Comparison of ENCODE assay signal across 8 cellular contexts in genomic region chr4:139084425-139085093, GRCh38.
DNase-seq lines count a peak whose midpoint lies in the region; ATAC-seq, FAIRE-seq and TF ChIP-seq lines count a peak whose summit lies in the region.

No MANE protein-coding gene starts in this region.

- peak overlapping the region; percentile 100 for H3K4me2 ChIP-seq in endothelial cell of umbilical vein (ENCODE audit: insufficient read depth, low read length)
- peak overlapping the region; percentile 90 for H3K4me2 ChIP-seq in neural progenitor cell

- H3K9ac ChIP-seq in endothelial cell of umbilical vein (replicated peaks; ENCODE audit: extremely low read depth, insufficient read depth, low read length) (peak overlapping the region; percentile 97), neural progenitor cell (peak overlapping the region; percentile 45)

- H3K9me3 ChIP-seq in Peyer's patch (no peaks in the 10 kb centered on the region), endothelial cell of umbilical vein (replicated peaks; ENCODE audit: control insufficient read depth, insufficient read depth, low read length) (no peaks in the 10 kb centered on the region), neural progenitor cell (ENCODE audit: low read depth) (no peaks in the 10 kb centered on the region)

- H3K36me3 ChIP-seq in Peyer's patch (no peaks in the 10 kb centered on the region), endothelial cell of umbilical vein (ENCODE audit: control insufficient read depth in 2 of 2, extremely low read depth in 1 of 2, insufficient read depth in 2 of 2, low read length in 2 of 2) (no peaks in the 10 kb centered on the region), neural progenitor cell (peaks cover 4% of the 10 kb centered on the region)

- CTCF ChIA-PET in activated CD4-positive, alpha-beta T cell treated with anti-CD3 and anti-CD28 coated beads for 36 hours (lab: Charles Lee), result interaction anchor here (1.0 to 1.2 kb wide), 3 partner anchors 35 to 57 kb away, joined by 3 to 7 read pairs (median 4); no protein-coding TSS in a partner anchor
- CTCF ChIA-PET in endothelial cell of umbilical vein (lab: Charles Lee), result interaction anchor here (0.9 to 5.7 kb wide), 3 partner anchors 15 to 217 kb away, joined by 3 to 66 read pairs (median 4); partner anchors contain the start of gene NAA15

- peak overlapping the region; percentile 95 to 98 (median 96) for H3K27ac ChIP-seq in Peyer's patch
- peak overlapping the region; percentile 54 for H3K27ac ChIP-seq in endothelial cell of umbilical vein (ENCODE audit: insufficient read depth, low read depth, low read length)
- peak overlapping the region; percentile 79 for H3K27ac ChIP-seq in neural progenitor cell

- H3K27ac Mint-ChIP-seq in activated CD4-positive, alpha-beta T cell treated with anti-CD3 and anti-CD28 coated beads for 36 hours, result peak overlapping the region; percentile 94
- peak overlapping the region; percentile 96 for H3K27ac Mint-ChIP-seq in neural progenitor cell

- H4K20me1 ChIP-seq in endothelial cell of umbilical vein (replicated peaks; ENCODE audit: control insufficient read depth, extremely low read depth, insufficient read depth, low read length) (no peaks in the 10 kb centered on the region), neural progenitor cell (ENCODE audit: low read depth) (peaks cover 15% of the 10 kb centered on the region)

- dilution Hi-C loops in endothelial cell of umbilical vein (cut with MboI; ENCODE audit: extremely low pct_ligation_motif_present, low sequenced_read_pairs), result no loop called here

- H3K4me1 ChIP-seq in Peyer's patch (peaks cover 0 to 13% (median 5%) of the 10 kb centered on the region in 4 donors), endothelial cell of umbilical vein (ENCODE audit: control insufficient read depth, extremely low read depth, insufficient read depth, low read length) (peaks cover 19% of the 10 kb centered on the region), neural progenitor cell (peaks cover 23% of the 10 kb centered on the region)

- no peaks in the 10 kb centered on the region for H3K27me3 Mint-ChIP-seq in activated CD4-positive, alpha-beta T cell treated with anti-CD3 and anti-CD28 coated beads for 36 hours
- peaks cover 6% of the 10 kb centered on the region for H3K27me3 Mint-ChIP-seq in neural progenitor cell (ENCODE audit: insufficient read depth, low read depth)

- H3K27me3 ChIP-seq in Peyer's patch (no peaks in the 10 kb centered on the region), endothelial cell of umbilical vein (ENCODE audit: control insufficient read depth in 2 of 2, insufficient read depth in 2 of 2, low read length in 2 of 2) (no peaks in the 10 kb centered on the region), neural progenitor cell (no peaks in the 10 kb centered on the region)

- no peak for ATAC-seq in activated CD4-positive, alpha-beta T cell treated with anti-CD3 and anti-CD28 coated beads for 36 hours
- ATAC-seq in GM19351 (IDR thresholded peaks at IDR 0.05; ENCODE audit: unreplicated experiment), result no peak

- H3K4me1 Mint-ChIP-seq in activated CD4-positive, alpha-beta T cell treated with anti-CD3 and anti-CD28 coated beads for 36 hours, result peaks cover 26% of the 10 kb centered on the region
- peaks cover 23% of the 10 kb centered on the region for H3K4me1 Mint-ChIP-seq in neural progenitor cell

- no peak for DNase-seq in activated CD4-positive, alpha-beta T cell treated with anti-CD3 and anti-CD28 coated beads for 36 hours
- DNase-seq in activated CD4-positive, alpha-beta T cell treated with anti-CD3 and anti-CD28 coated beads, Interleukin-2, amount 50 U/mL, for 48 hours, result no peak
- DNase-seq in Peyer's patch (no peak), endothelial cell of umbilical vein (ENCODE audit: low read depth, low spot score) (no peak), neural progenitor cell (ENCODE audit: low spot score) (no peak), islet precursor cell (no peak)
- no peak for DNase-seq in activated CD4-positive, alpha-beta T cell treated with anti-CD3 and anti-CD28 coated beads for 48 hours

- H3K9me1 ChIP-seq in endothelial cell of umbilical vein (replicated peaks; ENCODE audit: control insufficient read depth, extremely low read depth, insufficient read depth, low read length), result no peaks in the 10 kb centered on the region

- peaks cover 35% of the 10 kb centered on the region for H3F3A ChIP-seq in neural progenitor cell (ENCODE audit: low read depth)

- peak overlapping the region; percentile 100 for H3K4me3 Mint-ChIP-seq in activated CD4-positive, alpha-beta T cell treated with anti-CD3 and anti-CD28 coated beads for 36 hours
- peak overlapping the region; percentile 90 for H3K4me3 Mint-ChIP-seq in neural progenitor cell

- POLR2A ChIA-PET in activated CD4-positive, alpha-beta T cell treated with anti-CD3 and anti-CD28 coated beads for 36 hours (lab: Charles Lee), result interaction anchor here (0.6 to 0.9 kb wide), 2 partner anchors 79 to 216 kb away, joined by 3 read pairs; partner anchors contain the start of gene NAA15
- POLR2A ChIA-PET in endothelial cell of umbilical vein (lab: Charles Lee), result interaction anchor here (1.1 kb wide), 1 partner anchor 93 kb away, joined by 3 read pairs; the partner anchor contains the start of gene ELF2

- no TSS peak for BruUV-seq in endothelial cell of umbilical vein (replicated peaks; lab: Mats Ljungman, UMichigan)

- no peak for FAIRE-seq in endothelial cell of umbilical vein (lab: Jason Lieb, UNC)

- H3K36me3 Mint-ChIP-seq in activated CD4-positive, alpha-beta T cell treated with anti-CD3 and anti-CD28 coated beads for 36 hours (ENCODE audit: low read depth), result peaks cover 18% of the 10 kb centered on the region
- H3K36me3 Mint-ChIP-seq in neural progenitor cell, result no peaks in the 10 kb centered on the region

- TF ChIP-seq POLR2A in Peyer's patch (IDR thresholded peaks at IDR 0.05), result peak in 1 of 2 donors; percentile 5
- peak; percentile 12 for TF ChIP-seq POLR2A in endothelial cell of umbilical vein (IDR thresholded peaks at IDR 0.05; ENCODE audit: low read depth, low read length)

- intact Hi-C loops in activated CD4-positive, alpha-beta T cell treated with anti-CD3 and anti-CD28 coated beads for 36 hours (cut with DNase I, micrococcal nuclease), result loop anchor here (1.0 to 10.0 kb wide), 6 partner anchors 54 to 1440 kb away; partner anchors contain the start of genes ELMOD2 (in 1 of the 2), SCOC (in 1 of the 2) and SETD7 (in 1 of the 2)
- intact Hi-C loops in endothelial cell of umbilical vein (cut with micrococcal nuclease), result loop anchor here (1.0 kb wide), 1 partner anchor 54 kb away; no protein-coding TSS in a partner anchor

- no peaks in the 10 kb centered on the region for H3K9me3 Mint-ChIP-seq in activated CD4-positive, alpha-beta T cell treated with anti-CD3 and anti-CD28 coated beads for 36 hours (ENCODE audit: low read depth)
- H3K9me3 Mint-ChIP-seq in neural progenitor cell, result no peaks in the 10 kb centered on the region

- H2AFZ ChIP-seq in endothelial cell of umbilical vein (ENCODE audit: low read depth, low read length) (peak overlapping the region; percentile 45), neural progenitor cell (replicated peaks) (peak overlapping the region; percentile 86)

- no peak for TF ChIP-seq CTCF in Peyer's patch (IDR thresholded peaks at IDR 0.05)
- TF ChIP-seq CTCF in endothelial cell of umbilical vein (IDR thresholded peaks at IDR 0.05; ENCODE audit: extremely low read depth in 1 of 2, insufficient read depth in 1 of 2, low read depth in 1 of 2, low read length in 2 of 2), result no peak
- TF ChIP-seq CTCF in neural progenitor cell (IDR thresholded peaks at IDR 0.05), result peak; percentile 8

- H3K4me3 ChIP-seq in Peyer's patch (peak overlapping the region; percentile 78 to 87 (median 80)), endothelial cell of umbilical vein (replicated peaks in 1 of 3; ENCODE audit: insufficient read depth in 1 of 3, low read depth in 1 of 3, low read length in 3 of 3) (peak overlapping the region; percentile 65 to 100 (median 92)), neural progenitor cell (peak overlapping the region; percentile 78)

- peaks cover 39% of the 10 kb centered on the region for H3K79me2 ChIP-seq in endothelial cell of umbilical vein (ENCODE audit: control insufficient read depth, insufficient read depth, low read length)
- peaks cover 55% of the 10 kb centered on the region for H3K79me2 ChIP-seq in neural progenitor cell (ENCODE audit: low read depth)

TF ChIP-seq in endothelial cell of umbilical vein, 7 proteins besides CTCF, POLR2A, EP300 and RAD21:
- no peak for TF ChIP-seq MYC (IDR thresholded peaks at IDR 0.05; ENCODE audit: low read depth, low read length)
- no peak for TF ChIP-seq GATA2 (IDR thresholded peaks at IDR 0.05; ENCODE audit: insufficient read depth, insufficient read length, low read depth, low read length)
- TF ChIP-seq EZH2 (IDR thresholded peaks at IDR 0.05; ENCODE audit: borderline replicate concordance, low read depth, low read length, severe bottlenecking), result no peak
- no peak for TF ChIP-seq JUN (IDR thresholded peaks at IDR 0.05; ENCODE audit: borderline replicate concordance, insufficient read depth, insufficient read length, low read depth)
- TF ChIP-seq POLR2AphosphoS5 (IDR thresholded peaks at IDR 0.05; ENCODE audit: insufficient read depth, low read depth, low read length), result no peak
- TF ChIP-seq FOS (IDR thresholded peaks at IDR 0.05; ENCODE audit: borderline replicate concordance, insufficient read depth, low read length), result no peak
- no peak for TF ChIP-seq MAX (IDR thresholded peaks at IDR 0.05; ENCODE audit: insufficient read depth, insufficient read length)
